In the genomic region with DNA sequence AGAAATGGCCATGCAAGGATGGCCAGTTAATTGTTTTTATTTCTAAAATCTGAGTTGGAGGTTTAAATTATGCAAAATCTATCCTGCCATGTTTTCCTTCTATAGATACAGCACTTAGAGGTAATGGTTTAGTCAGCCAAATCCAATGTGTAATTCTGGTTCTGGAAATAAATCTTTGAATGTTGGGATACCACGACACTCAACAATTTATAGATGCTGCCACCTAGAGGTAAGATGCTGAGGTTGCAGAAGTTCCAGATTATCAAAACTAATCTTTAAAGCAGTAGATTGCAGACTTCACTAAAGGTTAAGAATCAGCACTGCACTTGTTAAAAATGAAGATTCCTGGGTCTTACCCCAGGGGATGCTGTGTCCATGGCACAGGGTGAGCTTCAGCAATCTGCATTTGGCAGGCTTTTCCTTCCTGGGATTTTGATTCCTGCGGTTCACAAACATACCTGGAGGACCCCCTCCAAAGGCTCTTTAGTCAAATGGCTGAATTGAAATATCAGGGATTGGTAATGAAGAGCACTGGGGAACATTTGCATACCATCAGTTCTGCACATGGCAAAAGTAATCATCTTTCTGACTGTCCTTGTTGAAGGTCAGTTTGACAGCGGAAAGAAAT, we compare ENCODE assay signal across 9 cellular contexts. TPM values are rescaled to one million over a fixed set of nuclear protein-coding genes. Genes with fewer than 3 reads are reported as not detected.
DNase-seq lines count a peak whose midpoint lies in the region; ATAC-seq and TF ChIP-seq lines count a peak whose summit lies in the region.
"Had no signal": no experiment of that assay in that cellular context is flagged by ENCODE, and none has a peak within 500 bp of the region (broad histone marks: within the 10 kb centered on the region; RNA-seq: fewer than 3 reads in every experiment).

No MANE protein-coding gene starts in this region.

- H3K27ac ChIP-seq in CD8-positive, alpha-beta memory T cell (ENCODE audit: low read depth, low read length), result no peak overlapping the region
- H3K27ac ChIP-seq: epithelial cell of prostate had no signal

- POLR2A ChIA-PET in CD8-positive, alpha-beta memory T cell (lab: Charles Lee), result no interaction called here

- peaks cover 0 to 12% (median 4%) of the 10 kb centered on the region in 5 donors for H3K9me3 Mint-ChIP-seq in CD8-positive, alpha-beta memory T cell

- peak; percentile 70 for TF ChIP-seq CTCF in BE2C (IDR thresholded peaks at IDR 0.05; ENCODE audit: low read depth, low read length)

- DNase-seq in BE2C (no peak), NCI-H526 treated with DMSO at 0.1 percent for 48 hours (lab: John Stamatoyannopoulos, UW) (peak; percentile 41), erythroblast (lab: John Stamatoyannopoulos, UW) (peak; percentile 11 to 46), putamen (ENCODE audit: low spot score) (peak; percentile 17), amniotic stem cell (lab: John Stamatoyannopoulos, UW) (no peak)
- DNase-seq in CD8-positive, alpha-beta memory T cell, result no peak

- H3K4me3 Mint-ChIP-seq in CD8-positive, alpha-beta memory T cell, result no peak overlapping the region

- no peaks in the 10 kb centered on the region for H3K27me3 Mint-ChIP-seq in CD8-positive, alpha-beta memory T cell

- H3K4me3 ChIP-seq in BE2C (ENCODE audit: low read depth, low read length), result no peak overlapping the region
- no peak overlapping the region for H3K4me3 ChIP-seq in CD8-positive, alpha-beta memory T cell (ENCODE audit: low read length)

- H3K9me3 ChIP-seq in BE2C, result no peaks in the 10 kb centered on the region
- no peaks in the 10 kb centered on the region for H3K9me3 ChIP-seq in CD8-positive, alpha-beta memory T cell (ENCODE audit: low read length)

- peak; percentile 71 for ATAC-seq in GM18867 (IDR thresholded peaks at IDR 0.05; ENCODE audit: unreplicated experiment)
- no peak for ATAC-seq in GM21360 (IDR thresholded peaks at IDR 0.05; ENCODE audit: unreplicated experiment)

- no peaks in the 10 kb centered on the region for H3K4me1 Mint-ChIP-seq in CD8-positive, alpha-beta memory T cell

- H3K4me1 ChIP-seq in BE2C, result no peaks in the 10 kb centered on the region
- H3K4me1 ChIP-seq in CD8-positive, alpha-beta memory T cell (ENCODE audit: insufficient read depth, low read length), result no peaks in the 10 kb centered on the region

- H3K36me3 Mint-ChIP-seq in CD8-positive, alpha-beta memory T cell, result no peaks in the 10 kb centered on the region

- no peaks in the 10 kb centered on the region for H3K36me3 ChIP-seq in BE2C
- no peaks in the 10 kb centered on the region for H3K36me3 ChIP-seq in CD8-positive, alpha-beta memory T cell (ENCODE audit: insufficient read depth, low read length)

- TF ChIP-seq POLR2A in erythroblast (IDR thresholded peaks at IDR 0.05; ENCODE audit: low read length), result no peak

- H3K27ac Mint-ChIP-seq in CD8-positive, alpha-beta memory T cell, result no peak overlapping the region

- CTCF ChIA-PET in CD8-positive, alpha-beta memory T cell (lab: Charles Lee), result interaction anchor here (1.0 to 1.4 kb wide), 2 partner anchors 24 to 506 kb away, joined by 3 read pairs; no protein-coding TSS in a partner anchor

- H3K27me3 ChIP-seq in BE2C, result no peaks in the 10 kb centered on the region
- no peaks in the 10 kb centered on the region for H3K27me3 ChIP-seq in CD8-positive, alpha-beta memory T cell (ENCODE audit: insufficient read depth, low read length, poor library complexity, severe bottlenecking)

RNA-seq across cellular contexts. Expression of gene ANO4, which starts 53.4 kb away (rescaled TPM):
- polyA plus RNA-seq in BE2C (2012; ENCODE audit: insufficient read depth, insufficient read length, low read depth), result 18.0 TPM
- not detected for total RNA-seq in CD8-positive, alpha-beta memory T cell
- polyA plus RNA-seq in CD8-positive, alpha-beta memory T cell, result not detected

Comparison
In these comparisons a context has a peak if more than half of its experiments do, and no peak if none do; other contexts are left out.
1. DNase-seq: peak in NCI-H526 treated with DMSO at 0.1 percent for 48 hours (single experiment), erythroblast (2 of 2) and putamen (single experiment); none in BE2C (single experiment), CD8-positive, alpha-beta memory T cell (0 of 5) and amniotic stem cell (single experiment).